Comparison of ENCODE assay signal across 10 cellular contexts in the genomic region with DNA sequence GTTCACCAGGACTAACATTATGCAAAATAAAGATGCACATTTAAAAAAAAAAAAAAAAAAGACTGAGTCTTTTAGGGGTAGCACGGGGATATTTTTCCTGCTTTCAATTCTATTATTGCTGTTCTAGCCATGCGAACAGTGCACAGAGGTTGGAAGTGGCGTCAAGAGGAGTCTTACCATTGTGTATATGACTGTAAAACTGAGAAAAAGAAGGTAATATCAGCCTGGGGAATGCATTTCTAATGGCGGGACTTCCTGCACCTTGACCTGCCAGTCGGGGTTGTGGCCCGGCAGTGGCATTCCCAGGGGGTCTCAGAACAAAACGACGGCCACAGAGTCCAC. TPM values are rescaled to one million over a fixed set of nuclear protein-coding genes. Genes with fewer than 3 reads are reported as not detected.
DNase-seq lines count a peak whose midpoint lies in the region; ATAC-seq and TF ChIP-seq lines count a peak whose summit lies in the region.
"Had no signal": no experiment of that assay in that cellular context is flagged by ENCODE, and none has a peak within 500 bp of the region (broad histone marks: within the 10 kb centered on the region; RNA-seq: fewer than 3 reads in every experiment).

No MANE protein-coding gene starts in this region.

- no peak for TF ChIP-seq POLR2A in testis (IDR thresholded peaks at IDR 0.05)

- peak overlapping the region in 1 of 2 experiments; percentile 49 for H3K4me3 ChIP-seq in mesenchymal stem cell (ENCODE audit: insufficient read depth in 1 of 2, low read depth in 1 of 2, low read length in 2 of 2)
- peak overlapping the region; percentile 30 to 33 for H3K4me3 ChIP-seq in testis

- H3K4me3 Mint-ChIP-seq in activated T-cell treated with anti-CD3 and anti-CD28 coated beads, Interleukin-2, amount 50 U/mL, for 4 hours, result peak overlapping the region; percentile 50
- H3K4me3 Mint-ChIP-seq in activated naive CD8-positive, alpha-beta T cell treated with anti-CD3 and anti-CD28 coated beads, Interleukin-2, amount 10 ng/mL, durations not matched to agents 7 days and 5 days, result peak overlapping the region; percentile 72

- no peak overlapping the region for H4K8ac ChIP-seq in mesenchymal stem cell (ENCODE audit: low read length)

- H2AK5ac ChIP-seq in mesenchymal stem cell (ENCODE audit: low read length, severe bottlenecking), result no peak overlapping the region

- H2BK15ac ChIP-seq in mesenchymal stem cell (ENCODE audit: low read depth, poor library complexity, severe bottlenecking), result no peak overlapping the region

- no peak overlapping the region for H3K27ac Mint-ChIP-seq in activated naive CD8-positive, alpha-beta T cell treated with anti-CD3 and anti-CD28 coated beads, Interleukin-2, amount 10 ng/mL, durations not matched to agents 7 days and 5 days

- H2BK120ac ChIP-seq in mesenchymal stem cell (ENCODE audit: low read depth, low read length), result no peak overlapping the region

- H3K9me3 Mint-ChIP-seq in activated T-cell treated with anti-CD3 and anti-CD28 coated beads, Interleukin-2, amount 50 U/mL, for 4 hours, result no peaks in the 10 kb centered on the region
- H3K9me3 Mint-ChIP-seq in activated naive CD8-positive, alpha-beta T cell treated with anti-CD3 and anti-CD28 coated beads, Interleukin-2, amount 10 ng/mL, durations not matched to agents 7 days and 5 days, result no peaks in the 10 kb centered on the region

- ATAC-seq in activated T-cell treated with anti-CD3 and anti-CD28 coated beads, Interleukin-2, amount 50 U/mL, for 4 hours, result no peak
- ATAC-seq in activated naive CD8-positive, alpha-beta T cell treated with anti-CD3 and anti-CD28 coated beads, Interleukin-2, amount 10 ng/mL, durations not matched to agents 7 days and 5 days (ENCODE audit: low read depth), result no peak
- ATAC-seq in GM19035 (IDR thresholded peaks at IDR 0.05; ENCODE audit: unreplicated experiment), result no peak

- no peaks in the 10 kb centered on the region for H3K79me1 ChIP-seq in mesenchymal stem cell (replicated peaks; ENCODE audit: low read length, poor library complexity, severe bottlenecking)

- no peak overlapping the region for H2BK12ac ChIP-seq in mesenchymal stem cell (ENCODE audit: low read length in 2 of 2)

- H3K27me3 ChIP-seq in mesenchymal stem cell (ENCODE audit: control insufficient read depth in 1 of 2, insufficient read depth in 1 of 2, low read length in 2 of 2), result peaks cover 80 to 99% of the 10 kb centered on the region in 2 experiments
- peaks cover 9% of the 10 kb centered on the region for H3K27me3 ChIP-seq in testis

- H2BK5ac ChIP-seq in mesenchymal stem cell (ENCODE audit: low read depth, low read length, poor library complexity, severe bottlenecking), result no peak overlapping the region

- H3K9ac ChIP-seq in mesenchymal stem cell (ENCODE audit: low read length), result no peak overlapping the region

- H3K4me2 ChIP-seq in mesenchymal stem cell (ENCODE audit: low read length, poor library complexity, severe bottlenecking), result peak overlapping the region; percentile 86

- no peaks in the 10 kb centered on the region for H3K36me3 ChIP-seq in mesenchymal stem cell (ENCODE audit: control insufficient read depth in 1 of 2, insufficient read depth in 2 of 2, low read depth in 1 of 2, low read length in 2 of 2)
- H3K36me3 ChIP-seq in testis (ENCODE audit: low read depth, missing control alignments), result no peaks in the 10 kb centered on the region

- H3K9me3 ChIP-seq in mesenchymal stem cell (ENCODE audit: control insufficient read depth, low read length) (peaks cover 8% of the 10 kb centered on the region), testis (no peaks in the 10 kb centered on the region)

- TF ChIP-seq CTCF in testis (IDR thresholded peaks at IDR 0.05), result no peak

- H3K27me3 Mint-ChIP-seq in activated T-cell treated with anti-CD3 and anti-CD28 coated beads, Interleukin-2, amount 50 U/mL, for 4 hours (ENCODE audit: low read depth), result peaks cover 86% of the 10 kb centered on the region
- peaks cover 92% of the 10 kb centered on the region for H3K27me3 Mint-ChIP-seq in activated naive CD8-positive, alpha-beta T cell treated with anti-CD3 and anti-CD28 coated beads, Interleukin-2, amount 10 ng/mL, durations not matched to agents 7 days and 5 days

- no peak overlapping the region for H3K14ac ChIP-seq in mesenchymal stem cell (ENCODE audit: low read length in 2 of 2)

- H3K18ac ChIP-seq in mesenchymal stem cell (ENCODE audit: low read depth in 1 of 2, low read length in 2 of 2), result no peak overlapping the region

- peaks cover 27% of the 10 kb centered on the region for H3K4me1 Mint-ChIP-seq in activated T-cell treated with anti-CD3 and anti-CD28 coated beads, Interleukin-2, amount 50 U/mL, for 4 hours (ENCODE audit: low read depth)
- peaks cover 19% of the 10 kb centered on the region for H3K4me1 Mint-ChIP-seq in activated naive CD8-positive, alpha-beta T cell treated with anti-CD3 and anti-CD28 coated beads, Interleukin-2, amount 10 ng/mL, durations not matched to agents 7 days and 5 days

- H3K27ac ChIP-seq in mesenchymal stem cell (ENCODE audit: low read length, poor library complexity, severe bottlenecking) (no peak overlapping the region), testis (no peak overlapping the region)
- H3K27ac ChIP-seq: C4-2B had no signal

- H3K36me3 Mint-ChIP-seq in activated T-cell treated with anti-CD3 and anti-CD28 coated beads, Interleukin-2, amount 50 U/mL, for 4 hours (ENCODE audit: insufficient read depth), result no peaks in the 10 kb centered on the region
- no peaks in the 10 kb centered on the region for H3K36me3 Mint-ChIP-seq in activated naive CD8-positive, alpha-beta T cell treated with anti-CD3 and anti-CD28 coated beads, Interleukin-2, amount 10 ng/mL, durations not matched to agents 7 days and 5 days

- H4K91ac ChIP-seq in mesenchymal stem cell (ENCODE audit: low read length), result no peak overlapping the region

- POLR2A ChIA-PET in activated naive CD8-positive, alpha-beta T cell treated with anti-CD3 and anti-CD28 coated beads, Interleukin-2, amount 10 ng/mL, durations not matched to agents 7 days and 5 days (lab: Charles Lee), result no interaction called here

- peaks cover 18% of the 10 kb centered on the region for H3K4me1 ChIP-seq in mesenchymal stem cell (ENCODE audit: control insufficient read depth, insufficient read depth, low read depth, low read length)
- peaks cover 11% of the 10 kb centered on the region for H3K4me1 ChIP-seq in testis

- H2AFZ ChIP-seq in mesenchymal stem cell (ENCODE audit: low read depth, low read length), result no peak overlapping the region

- intact Hi-C loops in testis (cut with DNase I; ENCODE audit: low total_unique reads), result no loop called here

- no peak for DNase-seq in activated T-cell treated with anti-CD3 and anti-CD28 coated beads, Interleukin-2, amount 50 U/mL, for 4 hours
- no peak for DNase-seq in activated T-cell treated with anti-CD3 and anti-CD28 coated beads, Interleukin-2, amount 50 U/mL, for 48 hours
- DNase-seq in activated naive CD8-positive, alpha-beta T cell treated with anti-CD3 and anti-CD28 coated beads, Interleukin-2, amount 10 ng/mL, durations not matched to agents 7 days and 5 days, result no peak
- DNase-seq in mesenchymal stem cell (no peak), testis (no peak), NCI-H2081 treated with DMSO at 0.1 percent for 48 hours (lab: John Stamatoyannopoulos, UW) (no peak), NCI-H446 (lab: John Stamatoyannopoulos, UW) (no peak)
- DNase-seq: OCI-M1 had no signal

- H3K23ac ChIP-seq in mesenchymal stem cell (ENCODE audit: low read length in 2 of 2), result no peak overlapping the region

- under 1% methylated on average over 8 of the region's 8 CpGs for WGBS in mesenchymal stem cell
- 7 to 9% methylated on average over 8 of the region's 8 CpGs for WGBS in testis, 2 donors

- H3K4ac ChIP-seq in mesenchymal stem cell (ENCODE audit: low read depth in 1 of 2, low read length in 2 of 2), result no peak overlapping the region

RNA-seq across cellular contexts. Expression of a gene that starts 13.2 kb away (rescaled TPM):
- total RNA-seq in activated T-cell treated with anti-CD3 and anti-CD28 coated beads, Interleukin-2, amount 50 U/mL, for 4 hours, result under 1 TPM in 1 of 3 donors, not detected in 2; 0.11 TPM
- total RNA-seq in activated naive CD8-positive, alpha-beta T cell treated with anti-CD3 and anti-CD28 coated beads, Interleukin-2, amount 10 ng/mL, durations not matched to agents 7 days and 5 days, result not detected
- polyA plus RNA-seq in mesenchymal stem cell (2013, experiment 1 of 2), result 0.22 TPM
- 0.16 TPM for polyA plus RNA-seq in mesenchymal stem cell (2013, experiment 2 of 2)
- total RNA-seq in testis, result 1 to 10 TPM in 1 of 2 donors, under 1 TPM in 1; 0.94 to 1.2 TPM
- polyA plus RNA-seq in testis (ENCODE audit: insufficient read depth, low read depth, low replicate concordance), result 0.58 TPM

RNA-seq across cellular contexts. Expression of a gene that starts 48.5 kb away (rescaled TPM):
- total RNA-seq in activated T-cell treated with anti-CD3 and anti-CD28 coated beads, Interleukin-2, amount 50 U/mL, for 4 hours, result not detected
- total RNA-seq in activated naive CD8-positive, alpha-beta T cell treated with anti-CD3 and anti-CD28 coated beads, Interleukin-2, amount 10 ng/mL, durations not matched to agents 7 days and 5 days, result not detected
- polyA plus RNA-seq in mesenchymal stem cell (2013, experiment 1 of 2), result not detected
- polyA plus RNA-seq in mesenchymal stem cell (2013, experiment 2 of 2), result 0.10 TPM
- 1 to 10 TPM; 1.7 to 2.9 TPM for total RNA-seq in testis
- polyA plus RNA-seq in testis (ENCODE audit: insufficient read depth, low read depth, low replicate concordance), result not detected

RNA-seq across cellular contexts. Expression of a gene that starts 51.6 kb away (rescaled TPM):
- total RNA-seq in activated T-cell treated with anti-CD3 and anti-CD28 coated beads, Interleukin-2, amount 50 U/mL, for 4 hours, result not detected
- not detected for total RNA-seq in activated naive CD8-positive, alpha-beta T cell treated with anti-CD3 and anti-CD28 coated beads, Interleukin-2, amount 10 ng/mL, durations not matched to agents 7 days and 5 days
- not detected for polyA plus RNA-seq in mesenchymal stem cell (2013, experiment 1 of 2)
- polyA plus RNA-seq in mesenchymal stem cell (2013, experiment 2 of 2), result not detected
- total RNA-seq in testis, result under 1 TPM; 0.19 to 0.79 TPM
- polyA plus RNA-seq in testis (ENCODE audit: insufficient read depth, low read depth, low replicate concordance), result 1.5 TPM
